Comparison of ENCODE assay signal across 8 cellular contexts in the genomic region with DNA sequence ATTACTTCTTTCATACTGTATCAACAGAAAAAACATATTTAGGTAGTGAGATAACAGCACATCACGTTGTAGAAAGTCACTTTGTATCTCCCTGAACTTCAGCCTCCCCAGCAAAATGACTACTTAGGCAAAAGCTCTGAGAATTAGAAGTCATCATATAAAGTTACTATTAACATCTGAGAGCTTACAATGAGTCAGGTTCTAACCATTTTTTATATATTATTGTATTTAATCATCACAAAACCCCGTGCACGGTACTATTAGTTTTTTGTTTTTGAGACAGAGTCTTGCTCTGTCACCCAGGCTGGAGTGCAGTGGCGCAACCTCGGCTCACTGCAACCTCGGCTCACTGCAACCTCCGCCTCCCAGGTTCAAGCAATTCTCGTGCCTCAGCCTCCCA. TPM values are rescaled to one million over a fixed set of nuclear protein-coding genes. Genes with fewer than 3 reads are reported as not detected.
DNase-seq lines count a peak whose midpoint lies in the region; ATAC-seq, FAIRE-seq and TF ChIP-seq lines count a peak whose summit lies in the region.
"Not testable (repeated sequence)": the region's sequence is repeated elsewhere in the genome, so short reads cannot be mapped to it uniquely, and the experiment has no call there.

No MANE protein-coding gene starts in this region.

- POLR2A ChIA-PET in naive thymus-derived CD4-positive, alpha-beta T cell (lab: Charles Lee), result interaction anchor here (1.3 to 1.8 kb wide), 2 partner anchors 9 kb away, joined by 3 to 5 read pairs; no protein-coding TSS in a partner anchor

- H3K27ac Mint-ChIP-seq in activated T-helper 1 cell treated with anti-CD3 and anti-CD28 coated beads, Interleukin-12 subunit alpha, Interleukin-12 subunit beta, Interleukin-2, Interleukin-4 antibody, amounts not matched to agents 30 ng/mL and 10 ng/mL and 1 ng/mL, durations not matched to agents 14 hours and 24 hours and 36 hours, result peak overlapping the region; percentile 74
- H3K27ac Mint-ChIP-seq in naive thymus-derived CD4-positive, alpha-beta T cell, result peak overlapping the region in 8 of 9 donors; percentile 24 to 83 (median 42)
- peak overlapping the region; percentile 18 to 71 for H3K27ac Mint-ChIP-seq in stimulated activated naive CD8-positive, alpha-beta T cell treated with anti-CD3 and anti-CD28 coated beads, Interleukin-15, amount 100 ng/mL, for 72 hours

- not testable (repeated sequence) for TF ChIP-seq CTCF in AG10803 (conservative IDR thresholded peaks at IDR 0.05; ENCODE audit: low read length); mammary epithelial cell (conservative IDR thresholded peaks at IDR 0.05 in 1 of 2, IDR thresholded peaks at IDR 0.05 in 1 of 2; ENCODE audit: extremely low read depth in 1 of 2, insufficient read depth in 1 of 2, low read depth in 1 of 2, low read length in 2 of 2); fibroblast of villous mesenchyme (IDR thresholded peaks at IDR 0.05; ENCODE audit: insufficient read depth, low read depth, low read length)

- H3K4me1 Mint-ChIP-seq in activated T-helper 1 cell treated with anti-CD3 and anti-CD28 coated beads, Interleukin-12 subunit alpha, Interleukin-12 subunit beta, Interleukin-2, Interleukin-4 antibody, amounts not matched to agents 30 ng/mL and 10 ng/mL and 1 ng/mL, durations not matched to agents 14 hours and 24 hours and 36 hours (ENCODE audit: low read depth), result peaks cover 64% of the 10 kb centered on the region
- peaks cover 58 to 79% (median 75%) of the 10 kb centered on the region in 7 donors for H3K4me1 Mint-ChIP-seq in naive thymus-derived CD4-positive, alpha-beta T cell
- peaks cover 53% of the 10 kb centered on the region for H3K4me1 Mint-ChIP-seq in stimulated activated naive CD8-positive, alpha-beta T cell treated with anti-CD3 and anti-CD28 coated beads, Interleukin-15, amount 100 ng/mL, for 72 hours

- ATAC-seq in SK-N-SH treated with all-trans-retinoic acid at 6 μM for 48 hours, result peak; percentile 58
- ATAC-seq in naive thymus-derived CD4-positive, alpha-beta T cell; stimulated activated naive CD8-positive, alpha-beta T cell treated with anti-CD3 and anti-CD28 coated beads, Interleukin-15, amount 100 ng/mL, for 72 hours: not testable (repeated sequence)

- BruUV-seq in mammary epithelial cell (replicated peaks; lab: Mats Ljungman, UMichigan), result not testable (repeated sequence)

- not testable (repeated sequence) for H4K20me1 ChIP-seq in mammary epithelial cell (ENCODE audit: insufficient read depth, low read length)

- not testable (repeated sequence) for H3K4me2 ChIP-seq in mammary epithelial cell (ENCODE audit: insufficient read depth, low read depth, low read length)

- WGBS in mammary epithelial cell (ENCODE audit: low coverage, missing lambda C conversion rate), result 74% methylated on average over 7 of the region's 8 CpGs

- not testable (repeated sequence) for H3K9me3 Mint-ChIP-seq in activated T-helper 1 cell treated with anti-CD3 and anti-CD28 coated beads, Interleukin-12 subunit alpha, Interleukin-12 subunit beta, Interleukin-2, Interleukin-4 antibody, amounts not matched to agents 30 ng/mL and 10 ng/mL and 1 ng/mL, durations not matched to agents 14 hours and 24 hours and 36 hours; naive thymus-derived CD4-positive, alpha-beta T cell; stimulated activated naive CD8-positive, alpha-beta T cell treated with anti-CD3 and anti-CD28 coated beads, Interleukin-15, amount 100 ng/mL, for 72 hours

- dilution Hi-C loops in mammary epithelial cell (cut with HindIII; ENCODE audit: low sequenced_read_pairs), result not testable (repeated sequence)

- CTCF ChIA-PET in mammary epithelial cell (lab: Charles Lee; ENCODE audit: low non-redundant PET), result not testable (repeated sequence)
- CTCF ChIA-PET in naive thymus-derived CD4-positive, alpha-beta T cell (lab: Charles Lee), result interaction anchor here (0.6 kb wide), 1 partner anchor 301 kb away, joined by 3 read pairs; no protein-coding TSS in a partner anchor

- peak; percentile 55 for DNase-seq in AG10803 (ENCODE audit: low read depth)
- DNase-seq in H54 (ENCODE audit: insufficient read length, low spot score), result peak; percentile 21
- DNase-seq in activated T-helper 1 cell treated with anti-CD3 and anti-CD28 coated beads, Interleukin-12 subunit alpha, Interleukin-12 subunit beta, Interleukin-2, Interleukin-4 antibody, amounts not matched to agents 30 ng/mL and 10 ng/mL and 1 ng/mL, durations not matched to agents 14 hours and 24 hours and 36 hours (ENCODE audit: low spot score); naive thymus-derived CD4-positive, alpha-beta T cell; stimulated activated naive CD8-positive, alpha-beta T cell treated with anti-CD3 and anti-CD28 coated beads, Interleukin-15, amount 100 ng/mL, for 72 hours: not testable (repeated sequence)
- DNase-seq in mammary epithelial cell, result peak; percentile 50
- peak; percentile 23 for DNase-seq in fibroblast of villous mesenchyme (ENCODE audit: low read depth)

- not testable (repeated sequence) for H2AFZ ChIP-seq in mammary epithelial cell (ENCODE audit: low read depth, low read length)

- not testable (repeated sequence) for H3K9me3 ChIP-seq in mammary epithelial cell (replicated peaks; ENCODE audit: insufficient read depth, low read length); naive thymus-derived CD4-positive, alpha-beta T cell (ENCODE audit: control insufficient read depth in 2 of 3, low read length in 3 of 3)

- peaks cover 52% of the 10 kb centered on the region for H3K36me3 Mint-ChIP-seq in activated T-helper 1 cell treated with anti-CD3 and anti-CD28 coated beads, Interleukin-12 subunit alpha, Interleukin-12 subunit beta, Interleukin-2, Interleukin-4 antibody, amounts not matched to agents 30 ng/mL and 10 ng/mL and 1 ng/mL, durations not matched to agents 14 hours and 24 hours and 36 hours (ENCODE audit: low read depth)
- peaks cover 22 to 52% (median 42%) of the 10 kb centered on the region in 5 donors for H3K36me3 Mint-ChIP-seq in naive thymus-derived CD4-positive, alpha-beta T cell

- H3K4me3 Mint-ChIP-seq in activated T-helper 1 cell treated with anti-CD3 and anti-CD28 coated beads, Interleukin-12 subunit alpha, Interleukin-12 subunit beta, Interleukin-2, Interleukin-4 antibody, amounts not matched to agents 30 ng/mL and 10 ng/mL and 1 ng/mL, durations not matched to agents 14 hours and 24 hours and 36 hours; stimulated activated naive CD8-positive, alpha-beta T cell treated with anti-CD3 and anti-CD28 coated beads, Interleukin-15, amount 100 ng/mL, for 72 hours: not testable (repeated sequence)
- H3K4me3 Mint-ChIP-seq in naive thymus-derived CD4-positive, alpha-beta T cell, result peak overlapping the region in 6 of 10 donors; percentile 4 to 64 (median 39)

- not testable (repeated sequence) for H3K4me1 ChIP-seq in mammary epithelial cell (ENCODE audit: insufficient read depth, low read length)
- peaks cover 16 to 27% of the 10 kb centered on the region in 2 donors for H3K4me1 ChIP-seq in naive thymus-derived CD4-positive, alpha-beta T cell (ENCODE audit: control insufficient read depth in 2 of 2, insufficient read depth in 2 of 2, low read length in 2 of 2)

- peaks cover 37% of the 10 kb centered on the region for H3K36me3 ChIP-seq in mammary epithelial cell (ENCODE audit: insufficient read depth, low read length)
- H3K36me3 ChIP-seq in naive thymus-derived CD4-positive, alpha-beta T cell (ENCODE audit: control insufficient read depth in 2 of 3, insufficient read depth in 3 of 3, low read length in 3 of 3), result peaks cover 7 to 21% (median 15%) of the 10 kb centered on the region in 3 experiments

- intact Hi-C loops in activated T-helper 1 cell treated with anti-CD3 and anti-CD28 coated beads, Interleukin-12 subunit alpha, Interleukin-12 subunit beta, Interleukin-2, Interleukin-4 antibody, amounts not matched to agents 30 ng/mL and 10 ng/mL and 1 ng/mL, durations not matched to agents 14 hours and 24 hours and 36 hours (cut with micrococcal nuclease); naive thymus-derived CD4-positive, alpha-beta T cell (cut with micrococcal nuclease): not testable (repeated sequence)
- intact Hi-C loops in mammary epithelial cell (cut with micrococcal nuclease), result loop anchor here (2.0 kb wide), 1 partner anchor 164 kb away; no protein-coding TSS in a partner anchor

- H3K79me2 ChIP-seq in mammary epithelial cell (ENCODE audit: insufficient read depth, low read length), result peaks cover 97% of the 10 kb centered on the region

- not testable (repeated sequence) for FAIRE-seq in H54 (lab: Jason Lieb, UNC)

- TF ChIP-seq POLR2A in H54 (IDR thresholded peaks at IDR 0.05; ENCODE audit: low read depth, low read length), result not testable (repeated sequence)

- not testable (repeated sequence) for H3K27me3 Mint-ChIP-seq in activated T-helper 1 cell treated with anti-CD3 and anti-CD28 coated beads, Interleukin-12 subunit alpha, Interleukin-12 subunit beta, Interleukin-2, Interleukin-4 antibody, amounts not matched to agents 30 ng/mL and 10 ng/mL and 1 ng/mL, durations not matched to agents 14 hours and 24 hours and 36 hours (ENCODE audit: insufficient read depth); naive thymus-derived CD4-positive, alpha-beta T cell; stimulated activated naive CD8-positive, alpha-beta T cell treated with anti-CD3 and anti-CD28 coated beads, Interleukin-15, amount 100 ng/mL, for 72 hours

- H3K9ac ChIP-seq in mammary epithelial cell (ENCODE audit: insufficient read depth, low read length), result not testable (repeated sequence)

- in situ Hi-C loops in mammary epithelial cell (cut with MboI; ENCODE audit: low sequenced_read_pairs in 2 of 2), result loop anchor here in 1 of 2 donors (25.0 kb wide), 1 partner anchor 295 kb away; a partner anchor contains a TSS

- not testable (repeated sequence) for H3K27ac ChIP-seq in mammary epithelial cell (ENCODE audit: insufficient read depth, low read depth, low read length); naive thymus-derived CD4-positive, alpha-beta T cell (ENCODE audit: low read depth, low read length)

- H3K27me3 ChIP-seq in mammary epithelial cell (ENCODE audit: insufficient read depth, low read length); naive thymus-derived CD4-positive, alpha-beta T cell (ENCODE audit: control insufficient read depth in 2 of 2, insufficient read depth in 2 of 2, low read length in 2 of 2): not testable (repeated sequence)

- not testable (repeated sequence) for H3K4me3 ChIP-seq in AG10803 (ENCODE audit: low read length); mammary epithelial cell (replicated peaks in 1 of 3; ENCODE audit: insufficient read depth in 1 of 3, low read depth in 2 of 3, low read length in 3 of 3); fibroblast of villous mesenchyme (ENCODE audit: low read depth, low read length); naive thymus-derived CD4-positive, alpha-beta T cell (ENCODE audit: low read length)

RNA-seq across cellular contexts. Expression of a gene that starts 13.5 kb away (rescaled TPM):
- 80.7 and 83.4 TPM in 2 replicates for total RNA-seq in activated T-helper 1 cell treated with anti-CD3 and anti-CD28 coated beads, Interleukin-12 subunit alpha, Interleukin-12 subunit beta, Interleukin-2, Interleukin-4 antibody, amounts not matched to agents 30 ng/mL and 10 ng/mL and 1 ng/mL, durations not matched to agents 14 hours and 24 hours and 36 hours
- total RNA-seq in mammary epithelial cell, result 100 to 1,000 TPM; 146 to 168 TPM
- polyA plus RNA-seq in mammary epithelial cell, result 50.3 TPM
- 62.2 TPM for polyA minus RNA-seq in mammary epithelial cell
- 143 and 172 TPM in 2 replicates for total RNA-seq in fibroblast of villous mesenchyme
- total RNA-seq in naive thymus-derived CD4-positive, alpha-beta T cell, result 10 to 100 TPM; 42.2 to 66.0 (median 46.3) TPM
- polyA plus RNA-seq in naive thymus-derived CD4-positive, alpha-beta T cell, result 10 to 100 TPM; 19.7 to 20.3 TPM
